Comparison of ENCODE assay signal across 15 cellular contexts in the genomic region with DNA sequence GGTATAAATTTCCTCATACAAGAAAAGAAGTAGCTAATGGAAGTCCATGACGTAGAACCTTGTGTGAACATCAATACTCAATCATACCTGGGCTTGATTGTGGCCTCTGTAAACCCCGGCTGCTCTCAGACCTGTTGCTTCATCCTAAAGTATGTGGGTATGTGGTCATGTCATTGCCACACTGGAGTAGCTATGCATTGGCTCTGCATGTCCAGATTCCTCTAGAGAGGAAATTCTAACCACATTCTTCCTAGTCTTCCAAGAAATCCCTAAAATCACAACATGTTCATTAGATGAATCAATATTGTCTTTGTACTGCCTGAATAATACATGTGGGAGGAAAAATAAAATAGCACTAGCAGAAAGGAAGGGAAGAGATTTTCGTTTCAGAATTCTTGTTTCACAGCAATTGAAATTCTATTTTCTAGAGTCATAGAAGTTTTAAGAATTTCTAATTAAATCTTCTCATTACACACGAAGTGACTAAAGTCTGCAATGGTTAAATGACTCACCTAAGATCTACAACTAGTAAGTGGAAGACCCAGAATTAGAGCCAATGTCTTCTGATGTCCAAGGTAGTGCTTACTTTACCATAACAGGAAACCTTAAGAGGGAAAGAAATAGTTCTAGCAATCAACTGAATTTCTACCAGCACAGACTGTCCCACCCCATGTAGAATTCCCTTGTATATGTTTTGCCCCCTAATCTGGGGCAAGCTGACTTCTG. TPM values are rescaled to one million over a fixed set of nuclear protein-coding genes. Genes with fewer than 3 reads are reported as not detected.
DNase-seq lines count a peak whose midpoint lies in the region; ATAC-seq lines count a peak whose summit lies in the region.
"Had no signal": no experiment of that assay in that cellular context is flagged by ENCODE, and none has a peak within 500 bp of the region (broad histone marks: within the 10 kb centered on the region; RNA-seq: fewer than 3 reads in every experiment).

No MANE protein-coding gene starts in this region.

- H3K36me3 Mint-ChIP-seq in T-helper 17 cell (ENCODE audit: low read depth) = no peaks in the 10 kb centered on the region
- H3K36me3 Mint-ChIP-seq in effector memory CD8-positive, alpha-beta T cell (ENCODE audit: insufficient read depth) = no peaks in the 10 kb centered on the region

- peak overlapping the region; percentile 12 for H3K27ac Mint-ChIP-seq in T-helper 17 cell
- H3K27ac Mint-ChIP-seq in effector memory CD8-positive, alpha-beta T cell = no peak overlapping the region
- H3K27ac Mint-ChIP-seq: endodermal cell had no signal

- no peak overlapping the region for H3K4me3 Mint-ChIP-seq in T-helper 17 cell
- H3K4me3 Mint-ChIP-seq in effector memory CD8-positive, alpha-beta T cell = no peak overlapping the region
- H3K4me3 Mint-ChIP-seq: activated T-cell treated with anti-CD3 and anti-CD28 coated beads, Interleukin-2, amount 50 U/mL, for 4 hours; endodermal cell had no signal

- no peak for ATAC-seq in T-helper 17 cell
- no peak for ATAC-seq in effector memory CD8-positive, alpha-beta T cell (replicated peaks)
- ATAC-seq: activated T-cell treated with anti-CD3 and anti-CD28 coated beads, Interleukin-2, amount 50 U/mL, for 4 hours had no signal

- H3K36me3 ChIP-seq in GM23248 (ENCODE audit: low read depth) (no peaks in the 10 kb centered on the region), skeletal muscle satellite cell (ENCODE audit: insufficient read depth, low read length) (no peaks in the 10 kb centered on the region)
- H3K36me3 ChIP-seq: adrenal gland had no signal

- no peaks in the 10 kb centered on the region for H3K9me2 ChIP-seq in GM23248 (ENCODE audit: insufficient read depth)

- H3K4me2 ChIP-seq in GM23248 (ENCODE audit: unreplicated experiment) (peak overlapping the region; percentile 46), skeletal muscle satellite cell (ENCODE audit: low read length) (peak overlapping the region; percentile 35)

- in situ Hi-C loops in GM23248 (cut with MboI) = no loop called here

- DNase-seq in GM23248 = peak; percentile 88
- no peak for DNase-seq in T-helper 17 cell
- peak; percentile 98 for DNase-seq in fibroblast of peridontal ligament (ENCODE audit: extremely low read depth)
- DNase-seq in GM19240 (ENCODE audit: insufficient read length, low spot score) = no peak
- DNase-seq in NCI-H82 treated with DMSO at 0.1 percent for 48 hours (lab: John Stamatoyannopoulos, UW; ENCODE audit: unreplicated experiment) = no peak
- no peak for DNase-seq in HuH-7 (ENCODE audit: low spot score)
- no peak for DNase-seq in effector memory CD8-positive, alpha-beta T cell
- DNase-seq: activated CD4-positive, alpha-beta T cell treated with anti-CD3 and anti-CD28 coated beads for 1 hour; activated T-cell treated with anti-CD3 and anti-CD28 coated beads, Interleukin-2, amount 50 U/mL, for 4 hours; adrenal gland; COR-L47; endodermal cell; NCI-H187 had no signal

- WGBS in GM23248 (ENCODE audit: low coverage in 1 of 2, low lambda C conversion rate in 2 of 2, missing lambda C conversion rate in 2 of 2), 2 experiments = 9 to 11% methylated on average over 4 of the region's 4 CpGs

- H3K27me3 ChIP-seq in GM23248 (replicated peaks; ENCODE audit: insufficient read depth) (no peaks in the 10 kb centered on the region), skeletal muscle satellite cell (ENCODE audit: control insufficient read depth, insufficient read depth, low read length) (no peaks in the 10 kb centered on the region)
- H3K27me3 ChIP-seq: adrenal gland had no signal

- no peaks in the 10 kb centered on the region for H3K4me1 Mint-ChIP-seq in T-helper 17 cell
- H3K4me1 Mint-ChIP-seq in effector memory CD8-positive, alpha-beta T cell (ENCODE audit: low read depth in 2 of 2) = no peaks in the 10 kb centered on the region
- H3K4me1 Mint-ChIP-seq: endodermal cell had no signal

- no peaks in the 10 kb centered on the region for H3K27me3 Mint-ChIP-seq in T-helper 17 cell
- H3K27me3 Mint-ChIP-seq in effector memory CD8-positive, alpha-beta T cell = no peaks in the 10 kb centered on the region

- H3F3A ChIP-seq in GM23248 (ENCODE audit: insufficient read depth) = peaks cover 73% of the 10 kb centered on the region

- H2AFZ ChIP-seq in GM23248 = no peak overlapping the region

- no peaks in the 10 kb centered on the region for H3K9me3 ChIP-seq in GM23248 (ENCODE audit: low read depth)
- no peaks in the 10 kb centered on the region for H3K9me3 ChIP-seq in T-helper 17 cell (ENCODE audit: control insufficient read depth, low read length, poor library complexity, severe bottlenecking)
- H3K9me3 ChIP-seq in skeletal muscle satellite cell (replicated peaks; ENCODE audit: low read length) = no peaks in the 10 kb centered on the region
- H3K9me3 ChIP-seq: adrenal gland had no signal

- H3K9me3 Mint-ChIP-seq in effector memory CD8-positive, alpha-beta T cell = peaks cover 0 to 2% of the 10 kb centered on the region in 2 donors
- H3K9me3 Mint-ChIP-seq: activated T-cell treated with anti-CD3 and anti-CD28 coated beads, Interleukin-2, amount 50 U/mL, for 4 hours; endodermal cell had no signal

- peaks cover 76% of the 10 kb centered on the region for H3K4me1 ChIP-seq in GM23248 (ENCODE audit: insufficient read depth)
- H3K4me1 ChIP-seq in skeletal muscle satellite cell (ENCODE audit: control insufficient read depth, insufficient read depth, low read length) = peaks cover 67% of the 10 kb centered on the region
- H3K4me1 ChIP-seq: adrenal gland had no signal

- peak overlapping the region; percentile 86 for H3K27ac ChIP-seq in GM23248
- H3K27ac ChIP-seq: adrenal gland had no signal

- H4K20me1 ChIP-seq in GM23248 (ENCODE audit: insufficient read depth) = no peaks in the 10 kb centered on the region

- no peaks in the 10 kb centered on the region for H3K79me2 ChIP-seq in GM23248 (ENCODE audit: insufficient read depth)

- H3K4me3 ChIP-seq in GM23248 (peak overlapping the region; percentile 12; the same call in 1 of the 2 replicates), skeletal muscle satellite cell (ENCODE audit: low read length) (peak overlapping the region; percentile 1)
- H3K4me3 ChIP-seq: adrenal gland had no signal

- H3K9ac ChIP-seq in GM23248 = peak overlapping the region; percentile 44
- peak overlapping the region; percentile 80 for H3K9ac ChIP-seq in skeletal muscle satellite cell (ENCODE audit: low read depth, low read length)

RNA-seq across cellular contexts. Expression of gene RXFP2, which starts 28.0 kb away (rescaled TPM):
- not detected in 2 replicates for total RNA-seq in GM23248 (2014; rRNA removed; shearing (Covaris generic))
- polyA plus RNA-seq in GM23248 (2016; fragmentation: Nextera tagmentation; extraction: Ambion mirVana) = 0.09 TPM in 1 of 2 replicates, not detected in the other
- total RNA-seq in T-helper 17 cell = not detected
- total RNA-seq in skeletal muscle satellite cell (2012; rRNA removed) = not detected in 2 replicates
- total RNA-seq: activated T-cell treated with anti-CD3 and anti-CD28 coated beads, Interleukin-2, amount 50 U/mL, for 4 hours; endodermal cell; mononuclear cell had no signal

Comparison
In these comparisons a context has a peak if more than half of its experiments do, and no peak if none do; other contexts are left out.
1. DNase-seq: peak in GM23248 (single experiment) and fibroblast of peridontal ligament (single experiment); none in T-helper 17 cell (0 of 3), GM19240 (single experiment), NCI-H82 treated with DMSO at 0.1 percent for 48 hours (single experiment), HuH-7 (single experiment) and effector memory CD8-positive, alpha-beta T cell (0 of 3).